ENCODE assay signal across 9 cellular contexts in genomic region chr2:23460228-23460627, GRCh38.
DNase-seq lines count a peak whose midpoint lies in the region; ATAC-seq, FAIRE-seq and TF ChIP-seq lines count a peak whose summit lies in the region.
"Had no signal": no experiment of that assay in that cellular context is flagged by ENCODE, and none has a peak within 500 bp of the region (broad histone marks: within the 10 kb centered on the region; RNA-seq: fewer than 3 reads in every experiment).

No MANE protein-coding gene starts in this region.

- no peaks in the 10 kb centered on the region for H3K4me1 Mint-ChIP-seq in MCF 10A (ENCODE audit: insufficient read depth, unreplicated experiment)
- peaks cover 9% of the 10 kb centered on the region for H3K4me1 Mint-ChIP-seq in type B pancreatic cell (ENCODE audit: unreplicated experiment)
- peaks cover 1% of the 10 kb centered on the region for H3K4me1 Mint-ChIP-seq in CD8-positive, alpha-beta T cell (ENCODE audit: low read depth)
- no peaks in the 10 kb centered on the region for H3K4me1 Mint-ChIP-seq in activated T-cell treated with anti-CD3 and anti-CD28 coated beads, Interleukin-2, amount 50 U/mL, for 4 hours (ENCODE audit: low read depth)
- H3K4me1 Mint-ChIP-seq: activated B cell treated with CpG ODN at 0.5 μM for 24 hours had no signal

- H3K56ac ChIP-seq in H1 (replicated peaks; ENCODE audit: insufficient read length, low read depth, low read length): no peak overlapping the region

- H2BK15ac ChIP-seq in H1 (ENCODE audit: low read length): no peak overlapping the region

- TF ChIP-seq POLR2A in breast epithelium (IDR thresholded peaks at IDR 0.05): no peak
- no peak for TF ChIP-seq POLR2A in H1 (IDR thresholded peaks at IDR 0.05; ENCODE audit: control extremely low read depth in 1 of 2, low read depth in 2 of 2, low read length in 2 of 2)

- H3K14ac ChIP-seq in H1 (ENCODE audit: insufficient read length): no peak overlapping the region

- no TSS peak for BruUV-seq in MCF 10A (replicated peaks; lab: Mats Ljungman, UMichigan)

- H3K79me2 ChIP-seq in H1 (ENCODE audit: control insufficient read depth in 1 of 2, insufficient read depth in 2 of 2, low read length in 2 of 2): no peaks in the 10 kb centered on the region

- no peaks in the 10 kb centered on the region for H4K20me1 ChIP-seq in H1 (replicated peaks in 1 of 2; ENCODE audit: control insufficient read depth in 1 of 2, insufficient read depth in 2 of 2, low read length in 2 of 2)

- H3K9me3 Mint-ChIP-seq in MCF 10A (ENCODE audit: unreplicated experiment) (no peaks in the 10 kb centered on the region), type B pancreatic cell (no peaks in the 10 kb centered on the region)
- H3K9me3 Mint-ChIP-seq in CD8-positive, alpha-beta T cell: no peaks in the 10 kb centered on the region
- no peaks in the 10 kb centered on the region for H3K9me3 Mint-ChIP-seq in activated T-cell treated with anti-CD3 and anti-CD28 coated beads, Interleukin-2, amount 50 U/mL, for 4 hours
- H3K9me3 Mint-ChIP-seq: activated B cell treated with CpG ODN at 0.5 μM for 24 hours had no signal

- FAIRE-seq in H1 (lab: Jason Lieb, UNC): peak; percentile 71

- H3K36me3 ChIP-seq in breast epithelium (no peaks in the 10 kb centered on the region), H1 (ENCODE audit: control insufficient read depth in 2 of 4, insufficient read depth in 4 of 4, low read length in 3 of 4) (no peaks in the 10 kb centered on the region)
- H3K36me3 ChIP-seq in CD8-positive, alpha-beta T cell (ENCODE audit: insufficient read depth, low read length): no peaks in the 10 kb centered on the region

- H3K4me1 ChIP-seq in breast epithelium (no peaks in the 10 kb centered on the region), H1 (replicated peaks in 1 of 4; ENCODE audit: control insufficient read depth in 3 of 4, insufficient read depth in 4 of 4, low read length in 3 of 4) (no peaks in the 10 kb centered on the region)
- no peaks in the 10 kb centered on the region for H3K4me1 ChIP-seq in CD8-positive, alpha-beta T cell (ENCODE audit: insufficient read depth, low read length)

- no peak overlapping the region for H3K4me3 Mint-ChIP-seq in MCF 10A (ENCODE audit: unreplicated experiment)
- no peak overlapping the region for H3K4me3 Mint-ChIP-seq in type B pancreatic cell
- H3K4me3 Mint-ChIP-seq in CD8-positive, alpha-beta T cell: no peak overlapping the region
- no peak overlapping the region for H3K4me3 Mint-ChIP-seq in activated T-cell treated with anti-CD3 and anti-CD28 coated beads, Interleukin-2, amount 50 U/mL, for 4 hours
- H3K4me3 Mint-ChIP-seq: activated B cell treated with CpG ODN at 0.5 μM for 24 hours had no signal

- H2BK120ac ChIP-seq in H1 (replicated peaks; ENCODE audit: low read depth, low read length): no peak overlapping the region

- no peak overlapping the region for H2AK5ac ChIP-seq in H1 (ENCODE audit: low read depth, low read length)

- no peak overlapping the region for H3K4ac ChIP-seq in H1 (replicated peaks; ENCODE audit: insufficient read length, low read depth, low read length)

- CTCF ChIA-PET in MCF 10A (lab: Yijun Ruan, JAX) (interaction anchor here (0.6 to 3.3 kb wide), 21 partner anchors 10 to 252 kb away, joined by 3 to 15 read pairs (median 4); no protein-coding TSS in a partner anchor), H1 (lab: Charles Lee; ENCODE audit: partially characterized antibody) (interaction anchor here (0.7 to 4.9 kb wide), 17 partner anchors 9 to 245 kb away, joined by 3 to 42 read pairs (median 4); no protein-coding TSS in a partner anchor)
- CTCF ChIA-PET in CD8-positive, alpha-beta T cell (lab: Charles Lee): no interaction called here

- 82% methylated on average over 1 of the region's 1 CpG; no CpG with 5 or more reads in 1 of the 2 experiments for WGBS in H1 (ENCODE audit: extremely low coverage in 1 of 2, insufficient coverage in 1 of 2, insufficient read length in 1 of 2, insufficient replicate concordance in 2 of 2, low coverage in 1 of 2, low lambda C conversion rate in 2 of 2, missing lambda C conversion rate in 1 of 2), 2 experiments

- no peak overlapping the region for H4K5ac ChIP-seq in H1 (ENCODE audit: insufficient read length, low read depth, low read length)

- no peak overlapping the region for H2BK20ac ChIP-seq in H1 (ENCODE audit: low read length)

- no peaks in the 10 kb centered on the region for H3K9me3 ChIP-seq in breast epithelium
- no peaks in the 10 kb centered on the region for H3K9me3 ChIP-seq in H1 (ENCODE audit: insufficient read depth in 2 of 2, low read depth in 1 of 2, low read length in 1 of 2)
- H3K9me3 ChIP-seq in CD8-positive, alpha-beta T cell (ENCODE audit: low read length): no peaks in the 10 kb centered on the region

- H3K79me1 ChIP-seq in H1 (ENCODE audit: low read depth, low read length): no peaks in the 10 kb centered on the region

- H3K4me2 ChIP-seq in H1 (ENCODE audit: insufficient read depth in 1 of 2, low read depth in 2 of 2, low read length in 2 of 2): no peak overlapping the region

- H2BK5ac ChIP-seq in H1 (ENCODE audit: low read depth, low read length): no peak overlapping the region

- no peak overlapping the region for H2BK12ac ChIP-seq in H1 (ENCODE audit: low read depth, low read length)

- H4K91ac ChIP-seq in H1 (replicated peaks; ENCODE audit: insufficient read length, low read length): no peak overlapping the region

- H3K18ac ChIP-seq in H1 (ENCODE audit: extremely low read depth, low read length): no peak overlapping the region

- POLR2A ChIA-PET in MCF 10A (lab: Yijun Ruan, JAX) (no interaction called here), H1 (lab: Charles Lee; ENCODE audit: partially characterized antibody) (no interaction called here)
- POLR2A ChIA-PET in CD8-positive, alpha-beta T cell (lab: Charles Lee): no interaction called here

- no peak for TF ChIP-seq EP300 in H1 (IDR thresholded peaks at IDR 0.05; ENCODE audit: borderline replicate concordance in 1 of 2, low read depth in 2 of 2, low read length in 2 of 2)

- H3K9ac ChIP-seq in H1 (replicated peaks in 1 of 4; ENCODE audit: extremely low read depth in 1 of 4, low read depth in 3 of 4, low read length in 3 of 4): no peak overlapping the region

- no peak overlapping the region for H3K27ac Mint-ChIP-seq in MCF 10A (ENCODE audit: low read depth, unreplicated experiment)
- no peak overlapping the region for H3K27ac Mint-ChIP-seq in type B pancreatic cell
- no peak overlapping the region for H3K27ac Mint-ChIP-seq in CD8-positive, alpha-beta T cell
- H3K27ac Mint-ChIP-seq: activated B cell treated with CpG ODN at 0.5 μM for 24 hours had no signal

- TF ChIP-seq CTCF in MCF 10A (IDR thresholded peaks at IDR 0.05; ENCODE audit: unreplicated experiment) (peak; percentile 42), breast epithelium (IDR thresholded peaks at IDR 0.05) (no peak), H1 (IDR thresholded peaks at IDR 0.05; ENCODE audit: control extremely low read depth in 1 of 3, insufficient read depth in 1 of 3, low read depth in 1 of 3, low read length in 3 of 3) (peak in 2 of 3 experiments; percentile 61 to 75; a peak in 3 of 4 replicates), type B pancreatic cell (conservative IDR thresholded peaks at IDR 0.05) (peak; percentile 65)
- no peak for TF ChIP-seq CTCF in CD8-positive, alpha-beta T cell (IDR thresholded peaks at IDR 0.05)

- no peak for ATAC-seq in CD8-positive, alpha-beta T cell
- ATAC-seq in activated T-cell treated with anti-CD3 and anti-CD28 coated beads, Interleukin-2, amount 50 U/mL, for 4 hours: no peak

- DNase-seq in MCF 10A (ENCODE audit: unreplicated experiment) (peak; percentile 50), breast epithelium (ENCODE audit: low spot score in 2 of 2) (no peak), HT-29 (ENCODE audit: low spot score) (peak; percentile 31), H1 (ENCODE audit: low read depth in 1 of 2, low spot score in 2 of 2) (no peak), type B pancreatic cell (ENCODE audit: extremely low spot score, unreplicated experiment) (no peak), islet precursor cell (no peak)
- no peak for DNase-seq in CD8-positive, alpha-beta T cell
- DNase-seq in activated T-cell treated with anti-CD3 and anti-CD28 coated beads, Interleukin-2, amount 50 U/mL, for 4 hours: no peak
- DNase-seq: activated B cell treated with CpG ODN at 0.5 μM for 24 hours had no signal

- no peaks in the 10 kb centered on the region for H3K36me3 Mint-ChIP-seq in MCF 10A (ENCODE audit: insufficient read depth, unreplicated experiment)
- no peaks in the 10 kb centered on the region for H3K36me3 Mint-ChIP-seq in type B pancreatic cell
- H3K36me3 Mint-ChIP-seq in CD8-positive, alpha-beta T cell: no peaks in the 10 kb centered on the region
- no peaks in the 10 kb centered on the region for H3K36me3 Mint-ChIP-seq in activated T-cell treated with anti-CD3 and anti-CD28 coated beads, Interleukin-2, amount 50 U/mL, for 4 hours (ENCODE audit: insufficient read depth)

- no peak overlapping the region for H3K27ac ChIP-seq in breast epithelium
- no peak overlapping the region for H3K27ac ChIP-seq in H1 (ENCODE audit: low read depth, low read length)
- H3K27ac ChIP-seq in CD8-positive, alpha-beta T cell (ENCODE audit: low read depth, low read length): no peak overlapping the region

- intact Hi-C loops in MCF 10A (cut with micrococcal nuclease): loop anchor here (1.0 to 5.0 kb wide), 2 partner anchors 93 to 261 kb away; no protein-coding TSS in a partner anchor
- intact Hi-C loops in breast epithelium (cut with DNase I; ENCODE audit: low total_unique reads): no loop called here
- intact Hi-C loops in CD8-positive, alpha-beta T cell (cut with DNase I, micrococcal nuclease): no loop called here

- H3K27me3 Mint-ChIP-seq in MCF 10A (ENCODE audit: insufficient read depth, unreplicated experiment): no peaks in the 10 kb centered on the region
- H3K27me3 Mint-ChIP-seq in type B pancreatic cell: no peaks in the 10 kb centered on the region
- H3K27me3 Mint-ChIP-seq in CD8-positive, alpha-beta T cell (ENCODE audit: low read depth): peaks cover 21% of the 10 kb centered on the region
- peaks cover 2% of the 10 kb centered on the region for H3K27me3 Mint-ChIP-seq in activated T-cell treated with anti-CD3 and anti-CD28 coated beads, Interleukin-2, amount 50 U/mL, for 4 hours (ENCODE audit: low read depth)

- no peak overlapping the region for H3K23ac ChIP-seq in H1 (ENCODE audit: insufficient read length)

- H3K4me3 ChIP-seq in breast epithelium (no peak overlapping the region), H1 (ENCODE audit: extremely low read depth in 1 of 4, insufficient read depth in 2 of 4, low read depth in 3 of 4, low read length in 4 of 4) (no peak overlapping the region)
- H3K4me3 ChIP-seq in CD8-positive, alpha-beta T cell (ENCODE audit: low read depth, low read length): no peak overlapping the region

- TF ChIP-seq RAD21 in H1 (IDR thresholded peaks at IDR 0.05 in 1 of 2, conservative IDR thresholded peaks at IDR 0.05 in 1 of 2; ENCODE audit: low read depth in 2 of 2, low read length in 2 of 2): peak; percentile 77 to 82

- no peak overlapping the region for H4K8ac ChIP-seq in H1 (ENCODE audit: extremely low read depth, insufficient read depth, low read length)

- H3K27me3 ChIP-seq in breast epithelium (peaks cover 0 to 6% of the 10 kb centered on the region in 2 donors), H1 (replicated peaks in 1 of 4; ENCODE audit: control insufficient read depth in 3 of 4, extremely low read depth in 1 of 4, insufficient read depth in 3 of 4, low read length in 3 of 4) (no peaks in the 10 kb centered on the region; a peak in 2 of 7 replicates)
- peaks cover 3% of the 10 kb centered on the region for H3K27me3 ChIP-seq in CD8-positive, alpha-beta T cell (ENCODE audit: insufficient read depth, low read length)

- H2AFZ ChIP-seq in H1 (ENCODE audit: low read length): no peak overlapping the region

- no peaks in the 10 kb centered on the region for H3K23me2 ChIP-seq in H1 (ENCODE audit: low read depth, low read length)

Comparison
In these comparisons a context has a peak if more than half of its experiments do, and no peak if none do; other contexts are left out.
1. DNase-seq: peak in MCF 10A (single experiment) and HT-29 (single experiment); none in breast epithelium (0 of 2), H1 (0 of 2), type B pancreatic cell (single experiment), CD8-positive, alpha-beta T cell (0 of 7), activated T-cell treated with anti-CD3 and anti-CD28 coated beads, Interleukin-2, amount 50 U/mL, for 4 hours (single experiment) and islet precursor cell (single experiment).
2. CTCF ChIP-seq: peak in MCF 10A (single experiment), H1 (2 of 3) and type B pancreatic cell (single experiment); none in breast epithelium (0 of 3) and CD8-positive, alpha-beta T cell (single experiment).